In the genomic region with DNA sequence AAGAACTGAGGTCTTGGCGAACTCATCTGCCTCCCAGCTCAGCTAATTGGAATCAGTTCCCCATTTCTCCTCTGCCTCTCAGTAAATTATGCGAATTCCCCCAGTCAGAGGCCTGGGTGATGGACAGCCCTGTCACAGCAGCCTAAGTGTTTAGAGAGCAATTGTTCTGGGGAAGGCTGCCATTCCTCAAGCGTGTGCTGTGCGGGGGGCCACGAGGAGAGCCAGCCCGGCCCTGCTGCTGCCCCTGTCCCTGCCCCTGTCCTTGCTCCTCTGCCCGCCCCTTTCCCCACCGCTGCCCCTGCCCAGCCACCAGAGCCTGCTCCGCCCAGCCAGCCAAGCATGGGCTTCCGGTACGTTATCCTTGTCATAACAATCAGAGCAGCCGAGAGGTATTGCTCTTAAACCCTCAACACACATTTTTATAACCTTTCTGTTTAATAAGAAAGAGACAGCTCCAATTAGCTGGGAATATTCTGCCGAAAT, we compare ENCODE assay signal across 8 cellular contexts. TPM values are rescaled to one million over a fixed set of nuclear protein-coding genes. Genes with fewer than 3 reads are reported as not detected.
A peak's percentile ranks its signal among the peaks of the same experiment; 100 is the strongest.
DNase-seq lines count a peak whose midpoint lies in the region; ATAC-seq and TF ChIP-seq lines count a peak whose summit lies in the region.
"Had no signal": no experiment of that assay in that cellular context is flagged by ENCODE, and none has a peak within 500 bp of the region (broad histone marks: within the 10 kb centered on the region; RNA-seq: fewer than 3 reads in every experiment).

No MANE protein-coding gene starts in this region.

- DNase-seq in NAMALWA (ENCODE audit: low spot score) (peak; percentile 39), iris pigment epithelial cell (ENCODE audit: low read depth) (peak; percentile 18), stomach (no peak), A673 (ENCODE audit: low spot score) (no peak), posterior cingulate gyrus (no peak)
- no peak for DNase-seq in activated CD8-positive, alpha-beta T cell treated with anti-CD3 and anti-CD28 coated beads for 36 hours
- DNase-seq: activated CD4-positive, alpha-beta T cell treated with anti-CD3 and anti-CD28 coated beads, Interleukin-2, amount 50 U/mL, for 48 hours had no signal

- no peak for TF ChIP-seq EP300 in stomach (IDR thresholded peaks at IDR 0.05)

- H3K36me3 Mint-ChIP-seq in activated CD8-positive, alpha-beta T cell treated with anti-CD3 and anti-CD28 coated beads for 36 hours (ENCODE audit: low read depth), result no peaks in the 10 kb centered on the region

- peak; percentile 31 for ATAC-seq in activated CD8-positive, alpha-beta T cell treated with anti-CD3 and anti-CD28 coated beads for 36 hours
- ATAC-seq in GM18867 (IDR thresholded peaks at IDR 0.05; ENCODE audit: unreplicated experiment), result no peak

- no peaks in the 10 kb centered on the region for H3K9me3 ChIP-seq in stomach
- H3K9me3 ChIP-seq in A673 (ENCODE audit: low read depth, low read length, poor library complexity, severe bottlenecking), result no peaks in the 10 kb centered on the region

- no TSS peak for BruUV-seq in A673 (replicated peaks; lab: Mats Ljungman, UMichigan)

- H3K4me1 Mint-ChIP-seq in activated CD8-positive, alpha-beta T cell treated with anti-CD3 and anti-CD28 coated beads for 36 hours (ENCODE audit: low read depth), result peaks cover 3% of the 10 kb centered on the region

- intact Hi-C loops in activated CD8-positive, alpha-beta T cell treated with anti-CD3 and anti-CD28 coated beads for 36 hours (cut with micrococcal nuclease), result no loop called here
- intact Hi-C loops in stomach (cut with DNase I; ENCODE audit: low total_unique reads), result no loop called here
- intact Hi-C loops in A673 (cut with micrococcal nuclease; ENCODE audit: unreplicated experiment), result loop anchor here (5.0 kb wide), 1 partner anchor 97 kb away; a partner anchor contains a TSS
- intact Hi-C loops in posterior cingulate gyrus (cut with DNase I), result loop anchor here (5.0 kb wide), 1 partner anchor 97 kb away; a partner anchor contains a TSS

- H3K27me3 ChIP-seq in stomach, result peaks cover 0 to 3% (median 0%) of the 10 kb centered on the region in 3 donors
- no peaks in the 10 kb centered on the region for H3K27me3 ChIP-seq in A673 (replicated peaks; ENCODE audit: insufficient read depth, low read depth, low read length, poor library complexity)

- 10 to 29% (median 14%) methylated on average over 9 to 13 of the region's 13 CpGs for WGBS in stomach, 5 donors

- POLR2A ChIA-PET in activated CD8-positive, alpha-beta T cell treated with anti-CD3 and anti-CD28 coated beads for 36 hours (lab: Charles Lee), result no interaction called here
- POLR2A ChIA-PET in A673 (lab: Charles Lee; ENCODE audit: low non-redundant PET), result no interaction called here

- H3K27ac Mint-ChIP-seq in activated CD8-positive, alpha-beta T cell treated with anti-CD3 and anti-CD28 coated beads for 36 hours, result no peak overlapping the region

- no peak for TF ChIP-seq POLR2A in stomach (IDR thresholded peaks at IDR 0.05)

- no peaks in the 10 kb centered on the region for H3K27me3 Mint-ChIP-seq in activated CD8-positive, alpha-beta T cell treated with anti-CD3 and anti-CD28 coated beads for 36 hours

- CTCF ChIA-PET in activated CD8-positive, alpha-beta T cell treated with anti-CD3 and anti-CD28 coated beads for 36 hours (lab: Charles Lee), result interaction anchor here (0.8 to 4.0 kb wide), 4 partner anchors 12 to 79 kb away, joined by 3 to 27 read pairs (median 6); a partner anchor contains a TSS
- CTCF ChIA-PET in A673 (lab: Charles Lee), result no interaction called here

- no peaks in the 10 kb centered on the region for H3K36me3 ChIP-seq in stomach
- H3K36me3 ChIP-seq in A673 (ENCODE audit: insufficient read depth, low read length, poor library complexity, severe bottlenecking), result no peaks in the 10 kb centered on the region

- H3K4me3 Mint-ChIP-seq in activated CD8-positive, alpha-beta T cell treated with anti-CD3 and anti-CD28 coated beads for 36 hours, result no peak overlapping the region

- no peak for TF ChIP-seq CTCF in activated CD8-positive, alpha-beta T cell treated with anti-CD3 and anti-CD28 coated beads for 36 hours (IDR thresholded peaks at IDR 0.05)
- TF ChIP-seq CTCF in stomach (IDR thresholded peaks at IDR 0.05) (no peak), A673 (conservative IDR thresholded peaks at IDR 0.05; ENCODE audit: low read depth, low read length) (no peak)

- H3K4me3 ChIP-seq in stomach, result peak overlapping the region in 3 of 4 donors; percentile 0 to 20 (median 7)
- H3K4me3 ChIP-seq in A673 (ENCODE audit: low read depth, low read length, poor library complexity, severe bottlenecking), result no peak overlapping the region

- peaks cover 5 to 19% (median 16%) of the 10 kb centered on the region in 4 donors for H3K4me1 ChIP-seq in stomach
- H3K4me1 ChIP-seq in A673 (ENCODE audit: insufficient read depth, low read length, poor library complexity, severe bottlenecking), result no peaks in the 10 kb centered on the region

- H3K27ac ChIP-seq in stomach, result peak overlapping the region in 4 of 5 donors; percentile 20 to 57 (median 41)
- no peak overlapping the region for H3K27ac ChIP-seq in A673 (ENCODE audit: low read depth, low read length, poor library complexity, severe bottlenecking)

- H3K9me3 Mint-ChIP-seq in activated CD8-positive, alpha-beta T cell treated with anti-CD3 and anti-CD28 coated beads for 36 hours, result no peaks in the 10 kb centered on the region

RNA-seq across cellular contexts. Expression of a gene that starts 12.2 kb away (rescaled TPM):
- 1 to 10 TPM; 1.6 to 2.1 TPM for total RNA-seq in activated CD8-positive, alpha-beta T cell treated with anti-CD3 and anti-CD28 coated beads for 36 hours
- 10 to 100 TPM in 1 of 5 donors, 1 to 10 TPM in 4; 1.2 to 45.8 (median 1.8) TPM for total RNA-seq in stomach
- polyA plus RNA-seq in stomach, result 1 to 10 TPM in 2 of 3 donors, under 1 TPM in 1; 0.92 to 2.7 (median 1.9) TPM
- 0.17 and 0.68 TPM in 2 replicates for total RNA-seq in A673 (2021)

RNA-seq across cellular contexts. Expression of a gene that starts 51.9 kb away (rescaled TPM):
- total RNA-seq in activated CD8-positive, alpha-beta T cell treated with anti-CD3 and anti-CD28 coated beads for 36 hours, result 10 to 100 TPM; 37.9 to 41.3 TPM
- total RNA-seq in stomach (10 to 100 TPM in 2 of 5 donors, 1 to 10 TPM in 2, not detected in 1; 4.9 to 75.0 (median 16.4) TPM), A673 (2021) (1.5 and 4.9 TPM in 2 replicates)
- 1 to 10 TPM; 5.9 to 9.0 (median 8.2) TPM for polyA plus RNA-seq in stomach

RNA-seq across cellular contexts. Expression of a gene that starts 53.7 kb away (rescaled TPM):
- total RNA-seq in activated CD8-positive, alpha-beta T cell treated with anti-CD3 and anti-CD28 coated beads for 36 hours, result 100 to 1,000 TPM in 1 of 2 experiments, 10 to 100 TPM in 1; 97.1 to 101 TPM
- 10 to 100 TPM in 2 of 5 donors, 1 to 10 TPM in 3; 5.8 to 14.3 (median 6.4) TPM for total RNA-seq in stomach
- 10 to 100 TPM; 19.8 to 24.8 (median 20.0) TPM for polyA plus RNA-seq in stomach
- total RNA-seq in A673 (2021), result 5.7 and 7.9 TPM in 2 replicates

Comparison
In these comparisons a context has a peak if more than half of its experiments do, and no peak if none do; other contexts are left out.
1. DNase-seq: peak in NAMALWA (single experiment) and iris pigment epithelial cell (single experiment); none in activated CD8-positive, alpha-beta T cell treated with anti-CD3 and anti-CD28 coated beads for 36 hours (single experiment), stomach (single experiment), A673 (single experiment) and posterior cingulate gyrus (0 of 10).
2. RNA of a gene that starts 53.7 kb away (total RNA-seq): 97.1 to 101 TPM in activated CD8-positive, alpha-beta T cell treated with anti-CD3 and anti-CD28 coated beads for 36 hours; 5.8 to 14.3 TPM in stomach and 5.7 to 7.9 TPM in A673; every median in the first group is over 4 times any median in the second.
3. intact Hi-C loops: an anchor here in A673 (5.0 kb wide) and posterior cingulate gyrus (5.0 kb wide); none called in activated CD8-positive, alpha-beta T cell treated with anti-CD3 and anti-CD28 coated beads for 36 hours and stomach.